ENCODE assay signal across 1 cellular context in genomic region chrX:66676413-66676812, GRCh38.
TF ChIP-seq lines count a peak whose summit lies in the region.

No MANE protein-coding gene starts in this region.

TF ChIP-seq in SK-N-SH, 30 proteins besides CTCF, POLR2A, EP300 and RAD21:
- no peak for TF ChIP-seq YY1 (IDR thresholded peaks at IDR 0.05; ENCODE audit: low read depth)
- TF ChIP-seq, protein P1, sequence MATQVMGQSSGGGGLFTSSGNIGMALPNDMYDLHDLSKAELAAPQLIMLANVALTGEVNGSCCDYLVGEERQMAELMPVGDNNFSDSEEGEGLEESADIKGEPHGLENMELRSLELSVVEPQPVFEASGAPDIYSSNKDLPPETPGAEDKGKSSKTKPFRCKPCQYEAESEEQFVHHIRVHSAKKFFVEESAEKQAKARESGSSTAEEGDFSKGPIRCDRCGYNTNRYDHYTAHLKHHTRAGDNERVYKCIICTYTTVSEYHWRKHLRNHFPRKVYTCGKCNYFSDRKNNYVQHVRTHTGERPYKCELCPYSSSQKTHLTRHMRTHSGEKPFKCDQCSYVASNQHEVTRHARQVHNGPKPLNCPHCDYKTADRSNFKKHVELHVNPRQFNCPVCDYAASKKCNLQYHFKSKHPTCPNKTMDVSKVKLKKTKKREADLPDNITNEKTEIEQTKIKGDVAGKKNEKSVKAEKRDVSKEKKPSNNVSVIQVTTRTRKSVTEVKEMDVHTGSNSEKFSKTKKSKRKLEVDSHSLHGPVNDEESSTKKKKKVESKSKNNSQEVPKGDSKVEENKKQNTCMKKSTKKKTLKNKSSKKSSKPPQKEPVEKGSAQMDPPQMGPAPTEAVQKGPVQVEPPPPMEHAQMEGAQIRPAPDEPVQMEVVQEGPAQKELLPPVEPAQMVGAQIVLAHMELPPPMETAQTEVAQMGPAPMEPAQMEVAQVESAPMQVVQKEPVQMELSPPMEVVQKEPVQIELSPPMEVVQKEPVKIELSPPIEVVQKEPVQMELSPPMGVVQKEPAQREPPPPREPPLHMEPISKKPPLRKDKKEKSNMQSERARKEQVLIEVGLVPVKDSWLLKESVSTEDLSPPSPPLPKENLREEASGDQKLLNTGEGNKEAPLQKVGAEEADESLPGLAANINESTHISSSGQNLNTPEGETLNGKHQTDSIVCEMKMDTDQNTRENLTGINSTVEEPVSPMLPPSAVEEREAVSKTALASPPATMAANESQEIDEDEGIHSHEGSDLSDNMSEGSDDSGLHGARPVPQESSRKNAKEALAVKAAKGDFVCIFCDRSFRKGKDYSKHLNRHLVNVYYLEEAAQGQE (IDR thresholded peaks at IDR 0.05; ENCODE audit: low read depth, low read length) = no peak
- no peak for TF ChIP-seq FOXM1 (IDR thresholded peaks at IDR 0.05; ENCODE audit: low read depth)
- TF ChIP-seq POLR2AphosphoS5 (IDR thresholded peaks at IDR 0.05; ENCODE audit: low read depth, low read length) = peak; percentile 43; the same call in 1 of the 2 replicates
- TF ChIP-seq, protein P2, sequence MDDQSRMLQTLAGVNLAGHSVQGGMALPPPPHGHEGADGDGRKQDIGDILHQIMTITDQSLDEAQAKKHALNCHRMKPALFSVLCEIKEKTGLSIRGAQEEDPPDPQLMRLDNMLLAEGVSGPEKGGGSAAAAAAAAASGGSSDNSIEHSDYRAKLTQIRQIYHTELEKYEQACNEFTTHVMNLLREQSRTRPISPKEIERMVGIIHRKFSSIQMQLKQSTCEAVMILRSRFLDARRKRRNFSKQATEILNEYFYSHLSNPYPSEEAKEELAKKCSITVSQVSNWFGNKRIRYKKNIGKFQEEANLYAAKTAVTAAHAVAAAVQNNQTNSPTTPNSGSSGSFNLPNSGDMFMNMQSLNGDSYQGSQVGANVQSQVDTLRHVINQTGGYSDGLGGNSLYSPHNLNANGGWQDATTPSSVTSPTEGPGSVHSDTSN (IDR thresholded peaks at IDR 0.05) = peak; percentile 86
- TF ChIP-seq RCOR1 (IDR thresholded peaks at IDR 0.05; ENCODE audit: low read length) = no peak
- TF ChIP-seq NFIC (IDR thresholded peaks at IDR 0.05; ENCODE audit: borderline replicate concordance) = peak; percentile 77; the same call in 1 of the 2 replicates
- TF ChIP-seq SMC3 (IDR thresholded peaks at IDR 0.05; ENCODE audit: low read depth, low read length) = no peak
- no peak for TF ChIP-seq TAF1 (IDR thresholded peaks at IDR 0.05; ENCODE audit: borderline replicate concordance, low read depth, low read length)
- TF ChIP-seq, protein P3, sequence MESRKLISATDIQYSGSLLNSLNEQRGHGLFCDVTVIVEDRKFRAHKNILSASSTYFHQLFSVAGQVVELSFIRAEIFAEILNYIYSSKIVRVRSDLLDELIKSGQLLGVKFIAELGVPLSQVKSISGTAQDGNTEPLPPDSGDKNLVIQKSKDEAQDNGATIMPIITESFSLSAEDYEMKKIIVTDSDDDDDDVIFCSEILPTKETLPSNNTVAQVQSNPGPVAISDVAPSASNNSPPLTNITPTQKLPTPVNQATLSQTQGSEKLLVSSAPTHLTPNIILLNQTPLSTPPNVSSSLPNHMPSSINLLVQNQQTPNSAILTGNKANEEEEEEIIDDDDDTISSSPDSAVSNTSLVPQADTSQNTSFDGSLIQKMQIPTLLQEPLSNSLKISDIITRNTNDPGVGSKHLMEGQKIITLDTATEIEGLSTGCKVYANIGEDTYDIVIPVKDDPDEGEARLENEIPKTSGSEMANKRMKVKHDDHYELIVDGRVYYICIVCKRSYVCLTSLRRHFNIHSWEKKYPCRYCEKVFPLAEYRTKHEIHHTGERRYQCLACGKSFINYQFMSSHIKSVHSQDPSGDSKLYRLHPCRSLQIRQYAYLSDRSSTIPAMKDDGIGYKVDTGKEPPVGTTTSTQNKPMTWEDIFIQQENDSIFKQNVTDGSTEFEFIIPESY (IDR thresholded peaks at IDR 0.05; ENCODE audit: borderline replicate concordance, low read depth) = no peak
- no peak for TF ChIP-seq RXRA (IDR thresholded peaks at IDR 0.05; ENCODE audit: borderline replicate concordance, low read depth)
- no peak for TF ChIP-seq MXI1 (IDR thresholded peaks at IDR 0.05; ENCODE audit: low read depth, low read length)
- peak; percentile 67; the same call in 1 of the 2 replicates for TF ChIP-seq FOSL2 (IDR thresholded peaks at IDR 0.05; ENCODE audit: borderline replicate concordance, low read depth)
- no peak for TF ChIP-seq CHD2 (IDR thresholded peaks at IDR 0.05; ENCODE audit: low read length, partially characterized antibody)
- TF ChIP-seq USF2 (IDR thresholded peaks at IDR 0.05; ENCODE audit: borderline replicate concordance, low read depth, low read length) = no peak
- TF ChIP-seq JUND (IDR thresholded peaks at IDR 0.05) = peak; percentile 43; the same call in 1 of the 2 replicates
- TF ChIP-seq EZH2phosphoT487 (IDR thresholded peaks at IDR 0.05; ENCODE audit: borderline replicate concordance, low read depth) = no peak
- TF ChIP-seq NRF1 (IDR thresholded peaks at IDR 0.05; ENCODE audit: low read depth, low read length) = no peak
- no peak for TF ChIP-seq SIN3A (IDR thresholded peaks at IDR 0.05; ENCODE audit: borderline replicate concordance, low read depth, low read length)
- TF ChIP-seq FOXJ3 (CRISPR knock-in tag; IDR thresholded peaks at IDR 0.05) = no peak
- no peak for TF ChIP-seq ELF1 (IDR thresholded peaks at IDR 0.05)
- peak; percentile 91 for TF ChIP-seq TCF12 (IDR thresholded peaks at IDR 0.05)
- TF ChIP-seq, protein P4, sequence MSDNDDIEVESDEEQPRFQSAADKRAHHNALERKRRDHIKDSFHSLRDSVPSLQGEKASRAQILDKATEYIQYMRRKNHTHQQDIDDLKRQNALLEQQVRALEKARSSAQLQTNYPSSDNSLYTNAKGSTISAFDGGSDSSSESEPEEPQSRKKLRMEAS (IDR thresholded peaks at IDR 0.05; ENCODE audit: low read depth) = no peak
